21 cellular contexts compared by ENCODE assay signal in genomic region chr1:234234199-234234598, GRCh38.
"Had no signal": no experiment of that assay in that cellular context is flagged by ENCODE, and none has a peak within 500 bp of the region (broad histone marks: within the 10 kb centered on the region; RNA-seq: fewer than 3 reads in every experiment).

No MANE protein-coding gene starts in this region.

- H3K4me1 ChIP-seq: Peyer's patch, SJSA1 had no signal

- ATAC-seq: activated CD4-positive, alpha-beta T cell treated with anti-CD3 and anti-CD28 coated beads for 36 hours; activated T-cell treated with anti-CD3 and anti-CD28 coated beads, Interleukin-2, amount 50 U/mL, for 4 hours had no signal

- DNase-seq: activated CD4-positive, alpha-beta memory T cell treated with anti-CD3 and anti-CD28 coated beads, Interleukin-2, amount 10 ng/mL, durations not matched to agents 7 days and 5 days; activated CD4-positive, alpha-beta T cell treated with anti-CD3 and anti-CD28 coated beads for 36 hours; activated CD4-positive, alpha-beta T cell treated with anti-CD3 and anti-CD28 coated beads, Interleukin-2, amount 50 U/mL, for 1 hour; activated effector memory CD4-positive, alpha-beta T cell treated with anti-CD3 and anti-CD28 coated beads, Interleukin-2, amount 50 U/mL, for 16 hours; activated naive CD4-positive, alpha-beta T cell treated with Interleukin-2 at 50 U/mL for 16 hours; activated naive CD8-positive, alpha-beta T cell treated with anti-CD3 and anti-CD28 coated beads for 36 hours; activated T-cell treated with anti-CD3 and anti-CD28 coated beads, Interleukin-2, amount 50 U/mL, for 4 hours; brain microvascular endothelial cell; cerebellar nuclear complex; KG1; NCI-H1048; NCI-H146; NCI-H187 treated with DMSO at 0.1 percent for 48 hours; NCI-H2081 treated with DMSO at 0.1 percent for 48 hours; Peyer's patch; SHP77; T-helper 2 cell; T1000; WERI-Rb-1 had no signal

- H3K27me3 ChIP-seq: brain microvascular endothelial cell, Peyer's patch had no signal

- H3K4me3 ChIP-seq: Peyer's patch, SJSA1 had no signal

- H3K27ac ChIP-seq: brain microvascular endothelial cell, Peyer's patch, RWPE1, SJSA1, WERI-Rb-1 had no signal

- H3K36me3 ChIP-seq: brain microvascular endothelial cell, Peyer's patch, SJSA1, WERI-Rb-1 had no signal
